ENCODE assay signal across 9 cellular contexts in genomic region chr2:66587216-66587615, GRCh38.
DNase-seq lines count a peak whose midpoint lies in the region; ATAC-seq, FAIRE-seq and TF ChIP-seq lines count a peak whose summit lies in the region.
"Had no signal": no experiment of that assay in that cellular context is flagged by ENCODE, and none has a peak within 500 bp of the region (broad histone marks: within the 10 kb centered on the region; RNA-seq: fewer than 3 reads in every experiment).

No MANE protein-coding gene starts in this region.

- H2BK5ac ChIP-seq in mesendoderm (ENCODE audit: low read length) = no peak overlapping the region

- no peaks in the 10 kb centered on the region for H3K9me3 ChIP-seq in WERI-Rb-1 (ENCODE audit: severe bottlenecking)

- no peak overlapping the region for H3K18ac ChIP-seq in mesendoderm (ENCODE audit: low read length)

- no peak for FAIRE-seq in D721Med (lab: Jason Lieb, UNC)

- H3K79me2 ChIP-seq in mesendoderm (ENCODE audit: control insufficient read depth, insufficient read depth, low read length) = no peaks in the 10 kb centered on the region

- no peak for TF ChIP-seq EP300 in Ishikawa (IDR thresholded peaks at IDR 0.05; ENCODE audit: borderline replicate concordance)

- peak; percentile 45 for TF ChIP-seq CTCF in D721Med (IDR thresholded peaks at IDR 0.05; ENCODE audit: insufficient read depth, missing control alignments)
- TF ChIP-seq CTCF in WERI-Rb-1 (IDR thresholded peaks at IDR 0.05; ENCODE audit: low read depth, low read length) = peak; percentile 80

- no peak overlapping the region for H3K4ac ChIP-seq in mesendoderm (ENCODE audit: low read depth, low read length)

- no peak overlapping the region for H3K9ac ChIP-seq in mesendoderm (ENCODE audit: low read length)

- H3K4me1 ChIP-seq in mesendoderm (ENCODE audit: control insufficient read depth, low read depth, low read length) = no peaks in the 10 kb centered on the region

- H3K4me3 ChIP-seq in WERI-Rb-1 (ENCODE audit: low read depth, low read length) = no peak overlapping the region
- no peak overlapping the region for H3K4me3 ChIP-seq in mesendoderm (ENCODE audit: low read length)

- H3K23ac ChIP-seq in mesendoderm (ENCODE audit: low read length) = no peak overlapping the region

- H3K27ac Mint-ChIP-seq in activated T-cell treated with anti-CD3 and anti-CD28 coated beads, Interleukin-2, amount 50 U/mL, for 72 hours = no peak overlapping the region

- no peak overlapping the region for H4K8ac ChIP-seq in mesendoderm (ENCODE audit: low read depth, low read length)

- no peak overlapping the region for H4K5ac ChIP-seq in mesendoderm (ENCODE audit: low read length)

- H3K9me3 Mint-ChIP-seq in activated T-cell treated with anti-CD3 and anti-CD28 coated beads, Interleukin-2, amount 50 U/mL, for 72 hours = peaks cover 0 to 2% of the 10 kb centered on the region in 2 donors

- no peak overlapping the region for H2AK5ac ChIP-seq in mesendoderm (ENCODE audit: low read length)

- H3K79me1 ChIP-seq in mesendoderm (ENCODE audit: low read length) = no peaks in the 10 kb centered on the region

- H3K36me3 Mint-ChIP-seq in activated T-cell treated with anti-CD3 and anti-CD28 coated beads, Interleukin-2, amount 50 U/mL, for 72 hours (ENCODE audit: insufficient read depth in 2 of 2) = peaks cover 0 to 2% of the 10 kb centered on the region in 2 donors

- H3K36me3 ChIP-seq in WERI-Rb-1 (no peaks in the 10 kb centered on the region), mesendoderm (ENCODE audit: control insufficient read depth, insufficient read depth, low read length) (no peaks in the 10 kb centered on the region)

- no peak overlapping the region for H2BK120ac ChIP-seq in mesendoderm (ENCODE audit: low read depth, low read length)

- no peak for ATAC-seq in activated T-cell treated with anti-CD3 and anti-CD28 coated beads, Interleukin-2, amount 50 U/mL, for 72 hours (replicated peaks in 1 of 2)

- no peaks in the 10 kb centered on the region for H3K27me3 Mint-ChIP-seq in activated T-cell treated with anti-CD3 and anti-CD28 coated beads, Interleukin-2, amount 50 U/mL, for 72 hours (ENCODE audit: low read depth)

- H3K27ac ChIP-seq in WERI-Rb-1 (no peak overlapping the region), mesendoderm (ENCODE audit: low read depth, low read length) (no peak overlapping the region)
- H3K27ac ChIP-seq: HL-60 had no signal

- H3K56ac ChIP-seq in mesendoderm (ENCODE audit: low read length) = no peak overlapping the region

- no peak overlapping the region for H2BK15ac ChIP-seq in mesendoderm (replicated peaks; ENCODE audit: low read depth)

- H3K4me2 ChIP-seq in mesendoderm (ENCODE audit: low read length) = no peak overlapping the region

- no peaks in the 10 kb centered on the region for H3K4me1 Mint-ChIP-seq in activated T-cell treated with anti-CD3 and anti-CD28 coated beads, Interleukin-2, amount 50 U/mL, for 72 hours (ENCODE audit: low read depth)

- H3K27me3 ChIP-seq in WERI-Rb-1 (ENCODE audit: insufficient read depth, low read depth, severe bottlenecking) (peaks cover 63% of the 10 kb centered on the region), mesendoderm (ENCODE audit: insufficient read depth, low read length, poor library complexity) (peaks cover 15% of the 10 kb centered on the region)

- no peak overlapping the region for H3K4me3 Mint-ChIP-seq in activated T-cell treated with anti-CD3 and anti-CD28 coated beads, Interleukin-2, amount 50 U/mL, for 72 hours

- no CpG with 5 or more reads among the region's 4 CpGs for whole genome bisulfite sequencing in mesendoderm (ENCODE audit: extremely low coverage, insufficient coverage, low lambda C conversion rate)

- TF ChIP-seq RAD21 in Ishikawa (IDR thresholded peaks at IDR 0.05; ENCODE audit: low read depth) = peak; percentile 65

- DNase-seq in D721Med (ENCODE audit: insufficient read length, low spot score) (no peak), WERI-Rb-1 (peak; percentile 77), mesendoderm (peak; percentile 79), NCI-H345 treated with DMSO at 0.1 percent for 48 hours (lab: John Stamatoyannopoulos, UW; ENCODE audit: unreplicated experiment) (no peak), hypothalamus (lab: John Stamatoyannopoulos, UW) (no peak), hepatic stellate cell (ENCODE audit: low spot score) (no peak)
- no peak for DNase-seq in activated T-cell treated with anti-CD3 and anti-CD28 coated beads, Interleukin-2, amount 50 U/mL, for 72 hours

TF ChIP-seq in Ishikawa, 13 proteins besides CTCF, POLR2A, EP300 and RAD21:
- TF ChIP-seq, protein P1, sequence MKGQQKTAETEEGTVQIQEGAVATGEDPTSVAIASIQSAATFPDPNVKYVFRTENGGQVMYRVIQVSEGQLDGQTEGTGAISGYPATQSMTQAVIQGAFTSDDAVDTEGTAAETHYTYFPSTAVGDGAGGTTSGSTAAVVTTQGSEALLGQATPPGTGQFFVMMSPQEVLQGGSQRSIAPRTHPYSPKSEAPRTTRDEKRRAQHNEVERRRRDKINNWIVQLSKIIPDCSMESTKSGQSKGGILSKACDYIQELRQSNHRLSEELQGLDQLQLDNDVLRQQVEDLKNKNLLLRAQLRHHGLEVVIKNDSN (IDR thresholded peaks at IDR 0.05) = no peak
- TF ChIP-seq CREB1 (IDR thresholded peaks at IDR 0.05; ENCODE audit: low read depth) (no peak), FOXM1 (IDR thresholded peaks at IDR 0.05; ENCODE audit: borderline replicate concordance, low read depth) (no peak), NFIC (IDR thresholded peaks at IDR 0.05) (no peak), YY1 (IDR thresholded peaks at IDR 0.05; ENCODE audit: low read depth) (no peak), MAX (IDR thresholded peaks at IDR 0.05) (no peak), TEAD4 (IDR thresholded peaks at IDR 0.05) (no peak), EGR1 (IDR thresholded peaks at IDR 0.05) (no peak), ZBTB7A (IDR thresholded peaks at IDR 0.05; ENCODE audit: low read depth) (no peak), TCF12 (IDR thresholded peaks at IDR 0.05; ENCODE audit: low read depth) (no peak), CEBPB (IDR thresholded peaks at IDR 0.05) (no peak), TAF1 (IDR thresholded peaks at IDR 0.05; ENCODE audit: low read depth) (no peak)

Comparison
In these comparisons a context has a peak if more than half of its experiments do, and no peak if none do; other contexts are left out.
1. DNase-seq: peak in WERI-Rb-1 (single experiment) and mesendoderm (single experiment); none in D721Med (single experiment), NCI-H345 treated with DMSO at 0.1 percent for 48 hours (single experiment), activated T-cell treated with anti-CD3 and anti-CD28 coated beads, Interleukin-2, amount 50 U/mL, for 72 hours (0 of 2), hypothalamus (0 of 51) and hepatic stellate cell (single experiment).